Comparison of ENCODE assay signal across 1 cellular context in genomic region chr10:52071814-52072213, GRCh38.
TF ChIP-seq lines count a peak whose summit lies in the region.

No MANE protein-coding gene starts in this region.

TF ChIP-seq in SK-N-SH, 30 proteins besides CTCF, POLR2A, EP300 and RAD21 (continued from another document):
- TF ChIP-seq SIN3A (IDR thresholded peaks at IDR 0.05; ENCODE audit: borderline replicate concordance, low read depth, low read length) (no peak), IRF3 (IDR thresholded peaks at IDR 0.05; ENCODE audit: low read depth, low read length) (no peak)
